In genomic region chr3:179026636-179027035, GRCh38 we compare ENCODE assay signal across 19 cellular contexts. TPM values are rescaled to one million over a fixed set of nuclear protein-coding genes. Genes with fewer than 3 reads are reported as not detected.
DNase-seq lines count a peak whose midpoint lies in the region; ATAC-seq, FAIRE-seq and TF ChIP-seq lines count a peak whose summit lies in the region.
"Had no signal": no experiment of that assay in that cellular context is flagged by ENCODE, and none has a peak within 500 bp of the region (broad histone marks: within the 10 kb centered on the region; RNA-seq: fewer than 3 reads in every experiment).

No MANE protein-coding gene starts in this region.

- peaks cover 18% of the 10 kb centered on the region for H3K4me1 Mint-ChIP-seq in astrocyte (ENCODE audit: low read depth, unreplicated experiment)
- H3K4me1 Mint-ChIP-seq: B cell had no signal

- no peak overlapping the region for H3K4me3 ChIP-seq in astrocyte (ENCODE audit: insufficient read depth, low read depth, low read length)
- no peak overlapping the region for H3K4me3 ChIP-seq in fibroblast of mammary gland (ENCODE audit: control insufficient read depth, low read depth, low read length)
- no peak overlapping the region for H3K4me3 ChIP-seq in osteoblast (ENCODE audit: insufficient read depth, low read length)
- H3K4me3 ChIP-seq: gastrocnemius medialis, left ventricle myocardium inferior, spleen had no signal

- TF ChIP-seq CTCF in astrocyte (IDR thresholded peaks at IDR 0.05; ENCODE audit: insufficient read depth, low read depth, low read length) (no peak), fibroblast of mammary gland (conservative IDR thresholded peaks at IDR 0.05; ENCODE audit: control insufficient read depth, insufficient read depth, low read depth, low read length) (no peak), osteoblast (IDR thresholded peaks at IDR 0.05; ENCODE audit: extremely low read depth, low read depth, low read length) (no peak)

- peaks cover 3% of the 10 kb centered on the region for H3K9me3 Mint-ChIP-seq in astrocyte (ENCODE audit: unreplicated experiment)
- H3K9me3 Mint-ChIP-seq: T-helper 2 cell treated with Interferon-gamma antibody and Interleukin-4, amounts not matched to agents 5 μg/mL and 100 μg/mL, for 36 hours had no signal

- peak overlapping the region; percentile 46 for H3K27ac ChIP-seq in astrocyte (ENCODE audit: low read depth, low read length)
- peak overlapping the region; percentile 42 for H3K27ac ChIP-seq in osteoblast (ENCODE audit: low read depth, low read length)
- H3K27ac ChIP-seq: gastrocnemius medialis, left ventricle myocardium inferior, spleen had no signal

- H3K4me1 ChIP-seq in astrocyte (ENCODE audit: insufficient read depth, low read length) = peaks cover 13% of the 10 kb centered on the region
- H3K4me1 ChIP-seq in osteoblast (ENCODE audit: insufficient read depth, low read length) = peaks cover 25% of the 10 kb centered on the region
- H3K4me1 ChIP-seq: gastrocnemius medialis, left ventricle myocardium inferior, spleen had no signal

- no peak overlapping the region for H3K4me3 Mint-ChIP-seq in astrocyte (ENCODE audit: unreplicated experiment)
- H3K4me3 Mint-ChIP-seq: B cell; T-helper 2 cell treated with Interferon-gamma antibody and Interleukin-4, amounts not matched to agents 5 μg/mL and 100 μg/mL, for 36 hours had no signal

- DNase-seq in H54 (ENCODE audit: insufficient read length, low spot score) = no peak
- peak; percentile 51 for DNase-seq in astrocyte (ENCODE audit: low read depth)
- peak; percentile 47 for DNase-seq in fibroblast of mammary gland (ENCODE audit: low read depth)
- DNase-seq in osteoblast (ENCODE audit: insufficient read length, low spot score, missing footprints) = no peak
- no peak for DNase-seq in cerebellar nuclear complex (lab: John Stamatoyannopoulos, UW)
- no peak for DNase-seq in nucleus accumbens (lab: John Stamatoyannopoulos, UW)
- no peak for DNase-seq in HK-2 (ENCODE audit: unreplicated experiment)
- DNase-seq: activated gamma-delta T cell, gastrocnemius medialis, GDM1, left ventricle myocardium inferior, MV-4-11, NCI-H2029, NCI-H510A, spleen had no signal

- H3K36me3 Mint-ChIP-seq in astrocyte (ENCODE audit: low read depth, unreplicated experiment) = peaks cover 13% of the 10 kb centered on the region

- no peak for TF ChIP-seq POLR2A in H54 (IDR thresholded peaks at IDR 0.05; ENCODE audit: low read depth, low read length)

- peak overlapping the region; percentile 45 for H3K4me2 ChIP-seq in astrocyte (ENCODE audit: low read length)
- no peak overlapping the region for H3K4me2 ChIP-seq in osteoblast (ENCODE audit: insufficient read depth, low read length)

- no peaks in the 10 kb centered on the region for H3K27me3 Mint-ChIP-seq in astrocyte (ENCODE audit: low read depth, unreplicated experiment)
- H3K27me3 Mint-ChIP-seq: B cell had no signal

- no peak for ATAC-seq in GM21423 (IDR thresholded peaks at IDR 0.05; ENCODE audit: unreplicated experiment)
- ATAC-seq: gastrocnemius medialis had no signal

- peak; percentile 27 for FAIRE-seq in H54 (lab: Jason Lieb, UNC)
- no peak for FAIRE-seq in astrocyte (lab: Jason Lieb, UNC)
- FAIRE-seq: GM12892 had no signal

- H3K27me3 ChIP-seq in astrocyte (ENCODE audit: insufficient read depth, low read length) = no peaks in the 10 kb centered on the region
- H3K27me3 ChIP-seq in osteoblast (ENCODE audit: insufficient read depth, low read length) = no peaks in the 10 kb centered on the region
- H3K27me3 ChIP-seq: gastrocnemius medialis, spleen had no signal

- no peaks in the 10 kb centered on the region for H3K9me3 ChIP-seq in astrocyte (ENCODE audit: insufficient read depth, low read depth, low read length)
- H3K9me3 ChIP-seq in osteoblast (ENCODE audit: low read depth, low read length) = no peaks in the 10 kb centered on the region
- H3K9me3 ChIP-seq: gastrocnemius medialis, left ventricle myocardium inferior, spleen had no signal

- H3K9ac ChIP-seq in astrocyte (ENCODE audit: low read length) = peak overlapping the region; percentile 23

- H4K20me1 ChIP-seq in astrocyte (ENCODE audit: insufficient read depth, low read length) (peaks cover 41% of the 10 kb centered on the region), osteoblast (ENCODE audit: insufficient read depth, low read length) (no peaks in the 10 kb centered on the region)

- H3K36me3 ChIP-seq in astrocyte (ENCODE audit: insufficient read depth, low read length) (peaks cover 8% of the 10 kb centered on the region), osteoblast (ENCODE audit: insufficient read depth, low read length) (peaks cover 19% of the 10 kb centered on the region)

- H3K27ac Mint-ChIP-seq in astrocyte (ENCODE audit: unreplicated experiment) = peak overlapping the region; percentile 93
- H3K27ac Mint-ChIP-seq: B cell; T-helper 2 cell treated with Interferon-gamma antibody and Interleukin-4, amounts not matched to agents 5 μg/mL and 100 μg/mL, for 36 hours had no signal

- H2AFZ ChIP-seq in astrocyte (ENCODE audit: low read depth, low read length) (no peak overlapping the region), osteoblast (ENCODE audit: low read length) (no peak overlapping the region)

- H3K79me2 ChIP-seq in astrocyte (ENCODE audit: insufficient read depth, low read length) = peaks cover 24% of the 10 kb centered on the region
- peaks cover 24% of the 10 kb centered on the region for H3K79me2 ChIP-seq in osteoblast (ENCODE audit: insufficient read depth, low read length)

RNA-seq across cellular contexts. Expression of gene ZMAT3, which starts 45.0 kb away (rescaled TPM):
- total RNA-seq in astrocyte (89.1 and 89.6 TPM in 2 replicates), osteoblast (47.0 and 56.0 TPM in 2 replicates)

Comparison
In these comparisons a context has a peak if more than half of its experiments do, and no peak if none do; other contexts are left out.
1. DNase-seq: peak in astrocyte (single experiment) and fibroblast of mammary gland (single experiment); none in H54 (single experiment), osteoblast (single experiment), cerebellar nuclear complex (0 of 2), nucleus accumbens (0 of 56) and HK-2 (single experiment).